8 cellular contexts compared by ENCODE assay signal in genomic region chr4:25234390-25235367, GRCh38. TPM values are rescaled to one million over a fixed set of nuclear protein-coding genes. Genes with fewer than 3 reads are reported as not detected.
DNase-seq lines count a peak whose midpoint lies in the region; ATAC-seq, FAIRE-seq and TF ChIP-seq lines count a peak whose summit lies in the region.

No MANE protein-coding gene starts in this region.

- intact Hi-C loops in Right ventricle myocardium superior (cut with DNase I), result no loop called here
- intact Hi-C loops in ovary (cut with DNase I), result loop anchor here in 1 of 4 donors (10.0 kb wide), 1 partner anchor 70 kb away; the partner anchor contains the start of gene SEPSECS

- no peak for FAIRE-seq in H54 (lab: Jason Lieb, UNC)

- H3K27ac ChIP-seq in Karpas-422 (ENCODE audit: low read length) (peak overlapping the region; percentile 82), ovary (peak overlapping the region; percentile 93 to 98)

- peak; percentile 79 for ATAC-seq in Right ventricle myocardium superior (ENCODE audit: poor library complexity)

- H3K9ac ChIP-seq in Karpas-422 (ENCODE audit: low read length) (peak overlapping the region; percentile 81), adipocyte (ENCODE audit: low read length) (peak overlapping the region; percentile 93)

- TF ChIP-seq EP300 in ovary (IDR thresholded peaks at IDR 0.05), result no peak

- no peaks in the 10 kb centered on the region for H3K27me3 ChIP-seq in Karpas-422 (ENCODE audit: low read length)
- no peaks in the 10 kb centered on the region for H3K27me3 ChIP-seq in adipocyte (replicated peaks; ENCODE audit: control insufficient read depth, insufficient read depth, low read length)
- H3K27me3 ChIP-seq in ovary, result no peaks in the 10 kb centered on the region

- DNase-seq in GM10266 (ENCODE audit: extremely low spot score) (peak; percentile 79), H54 (ENCODE audit: insufficient read length, low spot score) (peak; percentile 28), Karpas-422 (peak; percentile 89), SK-N-DZ (ENCODE audit: low spot score) (peak; percentile 62), adipocyte (ENCODE audit: low read depth) (peak; percentile 92), Right ventricle myocardium superior (peak; percentile 69), ovary (peak; percentile 45 to 69 (median 61)), 8988T (no peak)

- H3K36me3 ChIP-seq in Karpas-422 (ENCODE audit: insufficient read depth, low read length) (peaks cover 15% of the 10 kb centered on the region), adipocyte (ENCODE audit: control insufficient read depth, insufficient read depth, low read length, severe bottlenecking) (no peaks in the 10 kb centered on the region), ovary (no peaks in the 10 kb centered on the region)

- peak overlapping the region; percentile 92; the same call in 1 of the 2 replicates for H2AFZ ChIP-seq in Karpas-422 (ENCODE audit: low read length)

- 2 to 7% (median 3%) methylated on average over 23 to 49 of the region's 49 CpGs for WGBS in ovary, 3 donors

- no peaks in the 10 kb centered on the region for H4K20me1 ChIP-seq in Karpas-422 (ENCODE audit: insufficient read depth, low read depth, low read length)

- H3K79me2 ChIP-seq in Karpas-422 (ENCODE audit: low read length), result peaks cover 49% of the 10 kb centered on the region

- H3K4me2 ChIP-seq in Karpas-422 (ENCODE audit: low read depth, low read length, poor library complexity, severe bottlenecking), result peak overlapping the region; percentile 89

- H3K9me2 ChIP-seq in Karpas-422 (replicated peaks; ENCODE audit: insufficient read depth, low read length), result no peaks in the 10 kb centered on the region

- peak; percentile 40 for TF ChIP-seq CTCF in GM10266 (IDR thresholded peaks at IDR 0.05; ENCODE audit: control insufficient read depth, insufficient read depth, low read depth, missing control alignments)
- peak in 2 of 3 donors; percentile 57 to 65 for TF ChIP-seq CTCF in ovary (IDR thresholded peaks at IDR 0.05)

- TF ChIP-seq POLR2A in H54 (IDR thresholded peaks at IDR 0.05; ENCODE audit: low read depth, low read length) (no peak), ovary (IDR thresholded peaks at IDR 0.05) (no peak)

- H3K9me3 ChIP-seq in Karpas-422 (ENCODE audit: low read length), result peaks cover 14% of the 10 kb centered on the region
- H3K9me3 ChIP-seq in adipocyte (ENCODE audit: control insufficient read depth, low read length), result peaks cover 14% of the 10 kb centered on the region
- no peaks in the 10 kb centered on the region for H3K9me3 ChIP-seq in ovary

- H3K4me3 ChIP-seq in Karpas-422 (ENCODE audit: low read length) (peak overlapping the region; percentile 72), adipocyte (ENCODE audit: low read length) (peak overlapping the region; percentile 89), ovary (peak overlapping the region; percentile 73)

- peaks cover 18% of the 10 kb centered on the region for H3K4me1 ChIP-seq in Karpas-422 (ENCODE audit: low read length)
- H3K4me1 ChIP-seq in adipocyte (ENCODE audit: control insufficient read depth, insufficient read depth, low read length), result peaks cover 16% of the 10 kb centered on the region
- peaks cover 1% of the 10 kb centered on the region for H3K4me1 ChIP-seq in ovary (ENCODE audit: insufficient read depth)

RNA-seq across cellular contexts. Expression of gene PI4K2B, which starts 0.8 kb away (rescaled TPM):
- 21.5 and 38.4 TPM in 2 replicates for total RNA-seq in Karpas-422 (2014; rRNA removed; shearing (Covaris generic); ENCODE audit: low replicate concordance)
- 30.9 and 31.0 TPM in 2 replicates for polyA plus RNA-seq in SK-N-DZ (2014; cell fraction: cytosol; rRNA removed)
- 16.8 and 19.0 TPM in 2 replicates for polyA plus RNA-seq in SK-N-DZ (2014; cell fraction: nucleus; rRNA removed)
- total RNA-seq in Right ventricle myocardium superior, result 1.9 TPM
- 10 to 100 TPM in 1 of 7 donors, 1 to 10 TPM in 6; 7.3 to 10.1 (median 9.2) TPM for total RNA-seq in ovary
- polyA plus RNA-seq in ovary, result 1 to 10 TPM; 4.7 to 4.9 TPM
